ENCODE assay signal across 1 cellular context in genomic region chr2:233854241-233854981, GRCh38.
TF ChIP-seq lines count a peak whose summit lies in the region.

HJURP (minus strand) TSS chr2:233854535; CDS start chr2:233854500, 35 bp downstream.

TF ChIP-seq in K562, 482 proteins besides CTCF, POLR2A, EP300 and RAD21 (continued from another document and continues in another):
- TF ChIP-seq EZH2 (IDR thresholded peaks at IDR 0.05; ENCODE audit: borderline replicate concordance, low read depth, low read length): no peak
- TF ChIP-seq TEAD1 (CRISPR knock-in tag; IDR thresholded peaks at IDR 0.05): no peak
- no peak for TF ChIP-seq ZKSCAN3 (CRISPR knock-in tag; IDR thresholded peaks at IDR 0.05)
- no peak for TF ChIP-seq TARDBP (IDR thresholded peaks at IDR 0.05)
- TF ChIP-seq CC2D1A (IDR thresholded peaks at IDR 0.05): peak; percentile 86
- TF ChIP-seq ZNF586 (CRISPR knock-in tag; conservative IDR thresholded peaks at IDR 0.05): no peak
- TF ChIP-seq MTF1 (CRISPR knock-in tag; IDR thresholded peaks at IDR 0.05; ENCODE audit: borderline replicate concordance): no peak
- no peak for TF ChIP-seq ZC3H4 (CRISPR knock-in tag; IDR thresholded peaks at IDR 0.05; ENCODE audit: borderline replicate concordance)
- 0 out of 4 replicates have a peak, but pooled peaks of 1 of the 2 experiments have one; percentile 32 for TF ChIP-seq TBL1XR1 (IDR thresholded peaks at IDR 0.05; ENCODE audit: low read length in 2 of 2)
- TF ChIP-seq ZNF12 (CRISPR knock-in tag; IDR thresholded peaks at IDR 0.05): no peak
- TF ChIP-seq NCOA1 (IDR thresholded peaks at IDR 0.05; ENCODE audit: low read depth): peak; percentile 39; the same call in 1 of the 2 replicates
- peak; percentile 94 for TF ChIP-seq E2F4 (CRISPR knock-in tag; IDR thresholded peaks at IDR 0.05; ENCODE audit: low read depth)
- no peak for TF ChIP-seq CHD4 (IDR thresholded peaks at IDR 0.05; ENCODE audit: insufficient read depth, insufficient replicate concordance, low read depth, low read length, poor library complexity, severe bottlenecking)
- TF ChIP-seq KLF10 (CRISPR knock-in tag; IDR thresholded peaks at IDR 0.05): no peak
- TF ChIP-seq ZSCAN32 (CRISPR knock-in tag; IDR thresholded peaks at IDR 0.05): no peak
- TF ChIP-seq CREB5 (CRISPR knock-in tag; IDR thresholded peaks at IDR 0.05): no peak
- TF ChIP-seq RFX7 (CRISPR knock-in tag; IDR thresholded peaks at IDR 0.05): no peak
- TF ChIP-seq RBM14 (IDR thresholded peaks at IDR 0.05; ENCODE audit: borderline replicate concordance, insufficient read depth, low read depth, low read length): no peak
- no peak for TF ChIP-seq RREB1 (CRISPR knock-in tag; IDR thresholded peaks at IDR 0.05)
- TF ChIP-seq SAP30 (IDR thresholded peaks at IDR 0.05; ENCODE audit: borderline replicate concordance, insufficient read depth, low read depth, low read length, poor library complexity, severe bottlenecking): peak; percentile 96
- peak; percentile 88 for TF ChIP-seq L3MBTL2 (IDR thresholded peaks at IDR 0.05)
- TF ChIP-seq NFYB (IDR thresholded peaks at IDR 0.05; ENCODE audit: extremely low read depth, insufficient read length): peak; percentile 60
- no peak for TF ChIP-seq MEF2D (tag; conservative IDR thresholded peaks at IDR 0.05; ENCODE audit: low read depth)
- TF ChIP-seq SMARCC2 (IDR thresholded peaks at IDR 0.05; ENCODE audit: low read depth): no peak
- 0 out of 2 replicates have a peak, but pooled peaks have one; percentile 8 for TF ChIP-seq GATAD2B (IDR thresholded peaks at IDR 0.05; ENCODE audit: borderline replicate concordance)
- peak; percentile 96 for TF ChIP-seq ETV5 (CRISPR knock-in tag; IDR thresholded peaks at IDR 0.05; ENCODE audit: low read depth)
- no peak for TF ChIP-seq POLR3A (IDR thresholded peaks at IDR 0.05; ENCODE audit: borderline replicate concordance, extremely low read depth, insufficient read depth, insufficient read length)
- TF ChIP-seq BCLAF1 (IDR thresholded peaks at IDR 0.05; ENCODE audit: borderline replicate concordance in 1 of 2, control insufficient read depth in 1 of 2, low read depth in 2 of 2, low read length in 1 of 2): no peak
- TF ChIP-seq RB1 (IDR thresholded peaks at IDR 0.05; ENCODE audit: low read depth): peak; percentile 15
- no peak for TF ChIP-seq GTF2F1 (IDR thresholded peaks at IDR 0.05; ENCODE audit: low read depth, low read length)
- no peak for TF ChIP-seq CSDE1 (IDR thresholded peaks at IDR 0.05)
- no peak for TF ChIP-seq KHSRP (IDR thresholded peaks at IDR 0.05)
- peak; percentile 21; the same call in 1 of the 2 replicates for TF ChIP-seq CHD2 (IDR thresholded peaks at IDR 0.05; ENCODE audit: low read depth, low read length)
- TF ChIP-seq ZFP30 (CRISPR knock-in tag; IDR thresholded peaks at IDR 0.05; ENCODE audit: borderline replicate concordance): no peak
- TF ChIP-seq PCBP1 (IDR thresholded peaks at IDR 0.05; ENCODE audit: low read depth, low read length, poor library complexity, severe bottlenecking): peak; percentile 59
- TF ChIP-seq JUN (IDR thresholded peaks at IDR 0.05; ENCODE audit: borderline replicate concordance, low read depth, low read length): peak; percentile 70; the same call in 1 of the 2 replicates
- no peak for TF ChIP-seq JUN (CRISPR knock-in tag; IDR thresholded peaks at IDR 0.05; ENCODE audit: borderline replicate concordance)
- no peak for TF ChIP-seq ZMIZ1 (IDR thresholded peaks at IDR 0.05; ENCODE audit: low read depth in 2 of 2, low read length in 2 of 2)
- TF ChIP-seq MAFF (IDR thresholded peaks at IDR 0.05; ENCODE audit: low read length): no peak
- TF ChIP-seq RCOR1 (IDR thresholded peaks at IDR 0.05; ENCODE audit: borderline replicate concordance in 1 of 2, low read depth in 2 of 2, low read length in 2 of 2): peak; percentile 18 to 69; a peak in 3 of 4 replicates
- no peak for TF ChIP-seq DIDO1 (tag; IDR thresholded peaks at IDR 0.05; ENCODE audit: low read depth)
- TF ChIP-seq ZNF639 (CRISPR knock-in tag; conservative IDR thresholded peaks at IDR 0.05 in 1 of 2, IDR thresholded peaks at IDR 0.05 in 1 of 2): peak in 1 of 2 experiments; percentile 72; a peak in 1 of 4 replicates
- TF ChIP-seq ZNF121 (CRISPR knock-in tag; conservative IDR thresholded peaks at IDR 0.05): no peak
- no peak for TF ChIP-seq ATF1 (CRISPR knock-in tag; IDR thresholded peaks at IDR 0.05)
- peak; percentile 72 for TF ChIP-seq ATF1 (tag; IDR thresholded peaks at IDR 0.05)
- TF ChIP-seq E2F1 (CRISPR knock-in tag; IDR thresholded peaks at IDR 0.05): 0 out of 2 replicates have a peak, but pooled peaks have one; percentile 62
- 0 out of 2 replicates have a peak, but pooled peaks have one; percentile 15 for TF ChIP-seq ZNF740 (CRISPR knock-in tag; IDR thresholded peaks at IDR 0.05)
- no peak for TF ChIP-seq ZNF740 (tag; IDR thresholded peaks at IDR 0.05)
- no peak for TF ChIP-seq KLF1 (tag; IDR thresholded peaks at IDR 0.05)
- TF ChIP-seq CBX5 (IDR thresholded peaks at IDR 0.05; ENCODE audit: borderline replicate concordance, low read depth): no peak
